Comparison of ENCODE assay signal across 21 cellular contexts in genomic region chr9:90835206-90835605, GRCh38. TPM values are rescaled to one million over a fixed set of nuclear protein-coding genes. Genes with fewer than 3 reads are reported as not detected.
DNase-seq lines count a peak whose midpoint lies in the region; ATAC-seq and TF ChIP-seq lines count a peak whose summit lies in the region.
"Had no signal": no experiment of that assay in that cellular context is flagged by ENCODE, and none has a peak within 500 bp of the region (broad histone marks: within the 10 kb centered on the region; RNA-seq: fewer than 3 reads in every experiment).

No MANE protein-coding gene starts in this region.

- H3K27ac ChIP-seq in heart left ventricle (no peak overlapping the region), lower lobe of right lung (no peak overlapping the region), upper lobe of right lung (no peak overlapping the region), uterus (no peak overlapping the region)
- H3K27ac ChIP-seq: BLaER1, colonic mucosa, right lobe of liver, SJCRH30 had no signal

- H3K4me3 ChIP-seq in heart left ventricle, result no peak overlapping the region
- H3K4me3 ChIP-seq in lower lobe of right lung, result no peak overlapping the region
- H3K4me3 ChIP-seq in upper lobe of right lung, result no peak overlapping the region
- H3K4me3 ChIP-seq in uterus, result no peak overlapping the region
- H3K4me3 ChIP-seq: BLaER1, colonic mucosa, Peyer's patch, right lobe of liver, SJCRH30 had no signal

- intact Hi-C loops in cardiac septum (cut with DNase I) (no loop called here), heart left ventricle (cut with DNase I) (no loop called here), lower lobe of right lung (cut with DNase I) (no loop called here), upper lobe of right lung (cut with DNase I) (no loop called here), uterus (cut with DNase I; ENCODE audit: low total_unique reads) (no loop called here)

- 24 to 28% (median 26%) methylated on average over 5 of the region's 5 CpGs for WGBS in heart left ventricle, 4 donors

- ATAC-seq in heart left ventricle, result no peak
- peak; percentile 50 to 61 for ATAC-seq in lower lobe of right lung
- ATAC-seq in upper lobe of right lung, result peak; percentile 39
- ATAC-seq in GM19328 (IDR thresholded peaks at IDR 0.05; ENCODE audit: unreplicated experiment), result no peak
- ATAC-seq: right lobe of liver had no signal

- DNase-seq in cardiac septum (ENCODE audit: low spot score) (peak; percentile 39), heart left ventricle (no peak), NCI-H446 treated with DMSO at 0.1 percent for 48 hours (lab: John Stamatoyannopoulos, UW) (peak; percentile 76), lower lobe of right lung (no peak), upper lobe of right lung (no peak), uterus (no peak), SK-N-DZ (ENCODE audit: low spot score) (no peak)
- DNase-seq: activated CD4-positive, alpha-beta T cell treated with anti-CD3 and anti-CD28 coated beads, Interleukin-2, amount 10 ng/mL, durations not matched to agents 7 days and 5 days; activated gamma-delta T cell treated with Interleukin-2 at 50 U/mL for 16 hours; colonic mucosa; H7; IMR-90; kidney glomerular epithelial cell; naive thymus-derived CD4-positive, alpha-beta T cell; NK-92 treated with Interleukin-12 subunit alpha and Interleukin-12 subunit beta, amount 100 ng/mL, for 24 hours; right lobe of liver; T-helper 1 cell had no signal

- TF ChIP-seq CTCF in heart left ventricle (IDR thresholded peaks at IDR 0.05) (no peak), lower lobe of right lung (IDR thresholded peaks at IDR 0.05) (no peak), upper lobe of right lung (IDR thresholded peaks at IDR 0.05) (no peak), uterus (IDR thresholded peaks at IDR 0.05) (no peak)

- H3K9me3 ChIP-seq in heart left ventricle (peaks cover 0 to 7% (median 0%) of the 10 kb centered on the region in 12 donors), lower lobe of right lung (no peaks in the 10 kb centered on the region), upper lobe of right lung (no peaks in the 10 kb centered on the region), uterus (no peaks in the 10 kb centered on the region)
- H3K9me3 ChIP-seq: colonic mucosa, Peyer's patch, right lobe of liver, SJCRH30 had no signal

- TF ChIP-seq POLR2A in heart left ventricle (IDR thresholded peaks at IDR 0.05) (no peak), uterus (IDR thresholded peaks at IDR 0.05) (no peak)

- H3K36me3 ChIP-seq in heart left ventricle (peaks cover 0 to 5% (median 0%) of the 10 kb centered on the region in 9 donors), lower lobe of right lung (no peaks in the 10 kb centered on the region), upper lobe of right lung (no peaks in the 10 kb centered on the region), uterus (no peaks in the 10 kb centered on the region)
- H3K36me3 ChIP-seq: colonic mucosa, Peyer's patch, right lobe of liver, SJCRH30 had no signal

- peaks cover 0 to 8% (median 0%) of the 10 kb centered on the region in 9 donors for H3K27me3 ChIP-seq in heart left ventricle
- no peaks in the 10 kb centered on the region for H3K27me3 ChIP-seq in lower lobe of right lung (ENCODE audit: low read depth)
- no peaks in the 10 kb centered on the region for H3K27me3 ChIP-seq in upper lobe of right lung
- H3K27me3 ChIP-seq in uterus, result no peaks in the 10 kb centered on the region
- H3K27me3 ChIP-seq: BLaER1, colonic mucosa, Peyer's patch, right lobe of liver, SJCRH30 had no signal

- H3K4me1 ChIP-seq in heart left ventricle (peaks cover 0 to 25% (median 0%) of the 10 kb centered on the region in 12 donors), lower lobe of right lung (peaks cover 7% of the 10 kb centered on the region), upper lobe of right lung (no peaks in the 10 kb centered on the region), uterus (no peaks in the 10 kb centered on the region)
- H3K4me1 ChIP-seq: colonic mucosa, right lobe of liver, SJCRH30 had no signal

RNA-seq across cellular contexts. Expression of gene SYK, which starts 33.6 kb away (rescaled TPM):
- total RNA-seq in cardiac septum, result 4.7 TPM
- 10 to 100 TPM in 2 of 9 donors, 1 to 10 TPM in 7; 1.5 to 41.3 (median 3.0) TPM for total RNA-seq in heart left ventricle
- 1 to 10 TPM in 1 of 2 donors, under 1 TPM in 1; 0.53 to 1.3 TPM for polyA plus RNA-seq in heart left ventricle
- total RNA-seq in lower lobe of right lung, result 88.9 TPM
- 63.8 TPM for total RNA-seq in upper lobe of right lung
- 10 to 100 TPM in 2 of 4 donors, 1 to 10 TPM in 2; 6.7 to 22.2 (median 9.0) TPM for total RNA-seq in uterus
- polyA plus RNA-seq in SK-N-DZ (2014; cell fraction: cytosol; rRNA removed), result 0.01 TPM in 1 of 2 replicates, not detected in the other
- not detected in 2 replicates for polyA plus RNA-seq in SK-N-DZ (2014; cell fraction: nucleus; rRNA removed)
- total RNA-seq: IMR-90, SJCRH30 had no signal
- polyA plus RNA-seq: IMR-90 had no signal

Comparison
In these comparisons a context has a peak if more than half of its experiments do, and no peak if none do; other contexts are left out.
1. DNase-seq: peak in cardiac septum (single experiment) and NCI-H446 treated with DMSO at 0.1 percent for 48 hours (single experiment); none in heart left ventricle (0 of 5), lower lobe of right lung (single experiment), upper lobe of right lung (single experiment), uterus (0 of 2) and SK-N-DZ (single experiment).
2. ATAC-seq: peak in lower lobe of right lung (2 of 2) and upper lobe of right lung (single experiment); none in heart left ventricle (0 of 4) and GM19328 (single experiment).